19 cellular contexts compared by ENCODE assay signal in the genomic region with DNA sequence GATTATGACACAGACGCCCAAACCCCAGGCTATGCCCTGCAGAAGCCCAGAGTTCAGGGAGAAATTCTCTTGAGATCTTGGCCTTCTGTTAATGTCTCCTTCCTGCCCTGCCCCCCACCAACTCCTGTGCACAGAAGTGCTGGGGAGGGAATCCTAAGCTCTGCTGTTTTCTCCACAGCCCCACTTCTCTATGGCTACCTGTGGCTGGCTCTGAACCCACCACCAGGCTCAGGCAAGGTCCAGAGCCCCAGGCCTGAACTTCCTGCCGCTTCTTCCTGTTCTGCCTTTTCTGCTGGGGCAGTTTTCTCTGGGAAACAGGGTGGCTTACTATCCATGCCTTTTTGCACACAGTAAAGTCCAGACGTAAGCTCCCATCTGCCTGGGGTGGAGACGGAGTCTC.
DNase-seq lines count a peak whose midpoint lies in the region; ATAC-seq and TF ChIP-seq lines count a peak whose summit lies in the region.
"Had no signal": no experiment of that assay in that cellular context is flagged by ENCODE, and none has a peak within 500 bp of the region (broad histone marks: within the 10 kb centered on the region; RNA-seq: fewer than 3 reads in every experiment).

No MANE protein-coding gene starts in this region.

- no peaks in the 10 kb centered on the region for H3K9me3 ChIP-seq in RWPE2 (ENCODE audit: severe bottlenecking)
- H3K9me3 ChIP-seq: BLaER1 treated with 17β-estradiol and CSF1 and Interleukin-3, amounts not matched to agents 10 nM and 100 nM had no signal

- no peak for TF ChIP-seq CTCF in RWPE2 (IDR thresholded peaks at IDR 0.05; ENCODE audit: poor library complexity, severe bottlenecking)

- no peak overlapping the region for H3K27ac Mint-ChIP-seq in stimulated activated naive CD8-positive, alpha-beta T cell treated with anti-CD3 and anti-CD28 coated beads, Interleukin-15, amount 100 ng/mL, for 72 hours
- H3K27ac Mint-ChIP-seq: B cell; CD14-positive monocyte; CD4-positive, alpha-beta T cell; CD8-positive, alpha-beta memory T cell; GM23338 had no signal

- H3K4me3 Mint-ChIP-seq in stimulated activated naive CD8-positive, alpha-beta T cell treated with anti-CD3 and anti-CD28 coated beads, Interleukin-15, amount 100 ng/mL, for 72 hours = no peak overlapping the region
- H3K4me3 Mint-ChIP-seq: B cell; CD14-positive monocyte; CD4-positive, alpha-beta T cell; CD8-positive, alpha-beta memory T cell; GM23338 had no signal

- H3K9me3 Mint-ChIP-seq in stimulated activated naive CD8-positive, alpha-beta T cell treated with anti-CD3 and anti-CD28 coated beads, Interleukin-15, amount 100 ng/mL, for 72 hours = no peaks in the 10 kb centered on the region
- H3K9me3 Mint-ChIP-seq: CD14-positive monocyte; CD4-positive, alpha-beta T cell; CD8-positive, alpha-beta memory T cell; GM23338 had no signal

- H3K4me1 ChIP-seq in RWPE2 (ENCODE audit: insufficient read depth, poor library complexity, severe bottlenecking) = no peaks in the 10 kb centered on the region

- H3K27ac ChIP-seq in RWPE2 (ENCODE audit: poor library complexity, severe bottlenecking) = no peak overlapping the region
- H3K27ac ChIP-seq: 22Rv1; BLaER1 treated with 17β-estradiol and CSF1 and Interleukin-3, amounts not matched to agents 10 nM and 100 nM had no signal

- no peaks in the 10 kb centered on the region for H3K27me3 ChIP-seq in RWPE2 (ENCODE audit: insufficient read depth, poor library complexity, severe bottlenecking)

- no peak for ATAC-seq in activated CD4-positive, CD25-positive, alpha-beta regulatory T cell treated with anti-CD3 and anti-CD28 coated beads, Interleukin-2, amount 50 U/mL, for 24 hours
- no peak for ATAC-seq in RWPE2 (ENCODE audit: low read depth)
- no peak for ATAC-seq in stimulated activated naive CD8-positive, alpha-beta T cell treated with anti-CD3 and anti-CD28 coated beads, Interleukin-15, amount 100 ng/mL, for 72 hours
- ATAC-seq: GM23338 had no signal

- H3K4me3 ChIP-seq in RWPE2 (ENCODE audit: severe bottlenecking) = no peak overlapping the region
- H3K4me3 ChIP-seq: BLaER1 treated with 17β-estradiol and CSF1 and Interleukin-3, amounts not matched to agents 10 nM and 100 nM; GM23338 had no signal

- no peaks in the 10 kb centered on the region for H3K36me3 ChIP-seq in RWPE2 (ENCODE audit: low read depth)
- H3K36me3 ChIP-seq: BLaER1 treated with 17β-estradiol and CSF1 and Interleukin-3, amounts not matched to agents 10 nM and 100 nM had no signal

- H3K4me1 Mint-ChIP-seq in stimulated activated naive CD8-positive, alpha-beta T cell treated with anti-CD3 and anti-CD28 coated beads, Interleukin-15, amount 100 ng/mL, for 72 hours = no peaks in the 10 kb centered on the region
- H3K4me1 Mint-ChIP-seq: B cell; CD14-positive monocyte; CD8-positive, alpha-beta memory T cell had no signal

- no peaks in the 10 kb centered on the region for H3K27me3 Mint-ChIP-seq in stimulated activated naive CD8-positive, alpha-beta T cell treated with anti-CD3 and anti-CD28 coated beads, Interleukin-15, amount 100 ng/mL, for 72 hours
- H3K27me3 Mint-ChIP-seq: CD4-positive, alpha-beta T cell had no signal

- peak; percentile 9 for DNase-seq in activated CD4-positive, CD25-positive, alpha-beta regulatory T cell treated with anti-CD3 and anti-CD28 coated beads, Interleukin-2, amount 50 U/mL, for 72 hours
- peak; percentile 57 for DNase-seq in RWPE2 (ENCODE audit: low spot score)
- DNase-seq in islet precursor cell = peak; percentile 43
- no peak for DNase-seq in stimulated activated naive CD8-positive, alpha-beta T cell treated with anti-CD3 and anti-CD28 coated beads, Interleukin-15, amount 100 ng/mL, for 72 hours
- DNase-seq in activated naive CD4-positive, alpha-beta T cell treated with anti-CD3 and anti-CD28 coated beads, Interleukin-2, amount 50 U/mL, for 16 hours = no peak
- DNase-seq in activated CD4-positive, alpha-beta T cell treated with anti-CD3 and anti-CD28 coated beads, Interleukin-2, amount 50 U/mL, for 48 hours = no peak
- DNase-seq: CD4-positive, alpha-beta T cell; CD8-positive, alpha-beta memory T cell; DMS53; DMS79 treated with DMSO at 0.1 percent for 48 hours; GF-D8; H7; HCEC 1CT had no signal

Comparison
In these comparisons a context has a peak if more than half of its experiments do, and no peak if none do; other contexts are left out.
1. DNase-seq: peak in activated CD4-positive, CD25-positive, alpha-beta regulatory T cell treated with anti-CD3 and anti-CD28 coated beads, Interleukin-2, amount 50 U/mL, for 72 hours (single experiment), RWPE2 (single experiment) and islet precursor cell (single experiment); none in stimulated activated naive CD8-positive, alpha-beta T cell treated with anti-CD3 and anti-CD28 coated beads, Interleukin-15, amount 100 ng/mL, for 72 hours (0 of 2), activated naive CD4-positive, alpha-beta T cell treated with anti-CD3 and anti-CD28 coated beads, Interleukin-2, amount 50 U/mL, for 16 hours (single experiment) and activated CD4-positive, alpha-beta T cell treated with anti-CD3 and anti-CD28 coated beads, Interleukin-2, amount 50 U/mL, for 48 hours (0 of 2).